Comparison of ENCODE assay signal across 8 cellular contexts in the genomic region with DNA sequence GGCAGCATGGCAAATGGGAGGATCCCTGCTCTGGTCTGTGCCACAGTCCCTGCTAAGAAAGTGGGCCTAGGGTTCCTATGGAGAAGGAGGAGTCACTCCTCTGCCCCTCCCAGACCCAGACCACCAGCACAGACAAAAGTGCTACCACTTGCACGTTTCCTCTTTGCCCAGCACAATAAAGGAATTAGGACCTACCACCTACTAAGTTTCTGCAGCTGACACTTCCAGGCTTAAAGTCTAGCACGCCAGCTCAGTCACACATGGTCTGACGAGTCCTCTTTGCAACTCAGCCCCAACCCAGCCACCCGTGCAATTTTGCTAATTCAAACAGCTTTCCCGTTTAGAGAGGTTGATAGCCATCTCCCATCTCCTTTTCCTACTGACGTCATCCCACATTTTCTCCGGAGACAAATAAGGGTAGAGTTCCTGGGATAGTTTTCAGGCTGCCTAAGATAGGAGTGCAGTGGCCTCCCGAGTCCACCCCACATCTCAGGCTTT.
DNase-seq lines count a peak whose midpoint lies in the region; ATAC-seq and TF ChIP-seq lines count a peak whose summit lies in the region.

No MANE protein-coding gene starts in this region.

- H3K9me3 ChIP-seq in PC-9 (ENCODE audit: insufficient read depth, low read depth) (no peaks in the 10 kb centered on the region), muscle layer of colon (ENCODE audit: low read length) (no peaks in the 10 kb centered on the region)

- no peaks in the 10 kb centered on the region for H3K9me2 ChIP-seq in PC-9 (ENCODE audit: insufficient read depth)

- CTCF ChIA-PET in AG04449 (lab: Yijun Ruan, JAX), result interaction anchor here (0.7 to 2.4 kb wide), 7 partner anchors 10 to 57 kb away, joined by 3 to 17 read pairs (median 3); no protein-coding TSS in a partner anchor
- CTCF ChIA-PET in PC-9 (lab: Charles Lee), result interaction anchor here (0.6 to 1.7 kb wide), 4 partner anchors 12 to 56 kb away, joined by 3 to 6 read pairs (median 4); no protein-coding TSS in a partner anchor

- peak overlapping the region; percentile 98 for H3K4me2 ChIP-seq in PC-9

- H3K9ac ChIP-seq in muscle layer of colon (ENCODE audit: low read length), result peak overlapping the region; percentile 86

- H3K4me3 Mint-ChIP-seq in effector memory CD8-positive, alpha-beta T cell, result peak overlapping the region; percentile 80 to 96

- ATAC-seq in GM18861 (IDR thresholded peaks at IDR 0.05; ENCODE audit: unreplicated experiment) (peak; percentile 15), HG02571 (IDR thresholded peaks at IDR 0.05; ENCODE audit: unreplicated experiment) (no peak)
- peak; percentile 18 for ATAC-seq in effector memory CD8-positive, alpha-beta T cell (replicated peaks)

- TF ChIP-seq CTCF in AG04449 (IDR thresholded peaks at IDR 0.05; ENCODE audit: insufficient read depth, low read length, missing control alignments), result no peak
- TF ChIP-seq CTCF in PC-9 (conservative IDR thresholded peaks at IDR 0.05), result no peak

- intact Hi-C loops in PC-9 (cut with micrococcal nuclease; ENCODE audit: unreplicated experiment), result loop anchor here (1.0 to 5.0 kb wide), 3 partner anchors 25 to 61 kb away; a partner anchor contains a TSS

- peak overlapping the region; percentile 72 for H3K4me3 ChIP-seq in AG04449 (ENCODE audit: low read depth, low read length)
- peak overlapping the region; percentile 71 for H3K4me3 ChIP-seq in PC-9
- peak overlapping the region; percentile 58 to 70 for H3K4me3 ChIP-seq in muscle layer of colon (ENCODE audit: low read depth in 1 of 2, low read length in 2 of 2)

- no peaks in the 10 kb centered on the region for H3K9me3 Mint-ChIP-seq in effector memory CD8-positive, alpha-beta T cell

- H3K36me3 ChIP-seq in PC-9 (ENCODE audit: low read depth) (no peaks in the 10 kb centered on the region), muscle layer of colon (ENCODE audit: insufficient read depth, low read length) (peaks cover 5% of the 10 kb centered on the region)

- no peaks in the 10 kb centered on the region for H4K20me1 ChIP-seq in PC-9 (ENCODE audit: insufficient read depth)

- peak overlapping the region; percentile 79 for H2AFZ ChIP-seq in PC-9

- H3K27ac Mint-ChIP-seq in effector memory CD8-positive, alpha-beta T cell, result peak overlapping the region; percentile 87 to 93

- DNase-seq in AG04449 (ENCODE audit: low read depth, low spot score), result peak; percentile 59
- peak; percentile 56 to 86 for DNase-seq in PC-9
- DNase-seq in effector memory CD8-positive, alpha-beta T cell, result peak in 1 of 3 experiments; percentile 15
- DNase-seq in SKM-1 treated with dmso at 0.1 percent for 144 hours (lab: John Stamatoyannopoulos, UW; ENCODE audit: unreplicated experiment), result no peak
- no peak for DNase-seq in GF-D8 (lab: John Stamatoyannopoulos, UW)

- H3K36me3 Mint-ChIP-seq in effector memory CD8-positive, alpha-beta T cell (ENCODE audit: insufficient read depth), result peaks cover 23% of the 10 kb centered on the region

- H3K4me1 ChIP-seq in PC-9 (replicated peaks; ENCODE audit: insufficient read depth) (peaks cover 38% of the 10 kb centered on the region), muscle layer of colon (ENCODE audit: insufficient read depth, low read length) (peaks cover 70% of the 10 kb centered on the region)

- POLR2A ChIA-PET in AG04449 (lab: Yijun Ruan, JAX) (interaction anchor here (0.6 to 5.8 kb wide), 10 partner anchors 10 to 72 kb away, joined by 3 to 38 read pairs (median 4); partner anchors contain the start of gene PTGR2), PC-9 (lab: Charles Lee; ENCODE audit: unreplicated experiment) (interaction anchor here (0.6 to 0.7 kb wide), 3 partner anchors 26 to 102 kb away, joined by 3 to 14 read pairs (median 3); no protein-coding TSS in a partner anchor)

- peaks cover 56 to 64% of the 10 kb centered on the region in 2 donors for H3K4me1 Mint-ChIP-seq in effector memory CD8-positive, alpha-beta T cell (ENCODE audit: low read depth in 2 of 2)

- H3F3A ChIP-seq in PC-9 (ENCODE audit: insufficient read depth, low read depth), result peaks cover 44% of the 10 kb centered on the region

- H3K27me3 Mint-ChIP-seq in effector memory CD8-positive, alpha-beta T cell, result no peaks in the 10 kb centered on the region

- peaks cover 67% of the 10 kb centered on the region for H3K79me2 ChIP-seq in PC-9 (ENCODE audit: low read depth)

- H3K27ac ChIP-seq in PC-9 (peak overlapping the region; percentile 77), muscle layer of colon (ENCODE audit: low read depth, low read length) (peak overlapping the region; percentile 94)

- H3K27me3 ChIP-seq in PC-9 (ENCODE audit: insufficient read depth, low read depth) (no peaks in the 10 kb centered on the region), muscle layer of colon (ENCODE audit: control insufficient read depth in 1 of 2, insufficient read depth in 2 of 2, low read length in 2 of 2) (no peaks in the 10 kb centered on the region)

- no TSS peak for BruUV-seq in PC-9 (replicated peaks; lab: Mats Ljungman, UMichigan)

Comparison
In these comparisons a context has a peak if more than half of its experiments do, and no peak if none do; other contexts are left out.
1. DNase-seq: peak in AG04449 (single experiment) and PC-9 (2 of 2); none in SKM-1 treated with dmso at 0.1 percent for 144 hours (single experiment) and GF-D8 (single experiment).
2. Peak in every context shown above with its lines, with median percentiles within 50 percentile points of each other: H3K4me3 ChIP-seq.